ENCODE assay signal across 15 cellular contexts in genomic region chr3:72413228-72413627, GRCh38. TPM values are rescaled to one million over a fixed set of nuclear protein-coding genes. Genes with fewer than 3 reads are reported as not detected.
DNase-seq lines count a peak whose midpoint lies in the region; TF ChIP-seq lines count a peak whose summit lies in the region.
"Had no signal": no experiment of that assay in that cellular context is flagged by ENCODE, and none has a peak within 500 bp of the region (broad histone marks: within the 10 kb centered on the region; RNA-seq: fewer than 3 reads in every experiment).

No MANE protein-coding gene starts in this region.

- no peaks in the 10 kb centered on the region for H3K9me3 Mint-ChIP-seq in T-helper 2 cell treated with Interferon-gamma antibody and Interleukin-4, amounts not matched to agents 5 μg/mL and 100 μg/mL, for 36 hours
- peaks cover 2% of the 10 kb centered on the region for H3K9me3 Mint-ChIP-seq in neural crest cell

- H3K27me3 Mint-ChIP-seq in T-helper 2 cell treated with Interferon-gamma antibody and Interleukin-4, amounts not matched to agents 5 μg/mL and 100 μg/mL, for 36 hours (ENCODE audit: low read depth) = no peaks in the 10 kb centered on the region
- no peaks in the 10 kb centered on the region for H3K27me3 Mint-ChIP-seq in neural crest cell (ENCODE audit: low read depth)
- H3K27me3 Mint-ChIP-seq: CD4-positive, alpha-beta memory T cell had no signal

- H3K27ac Mint-ChIP-seq in T-helper 2 cell treated with Interferon-gamma antibody and Interleukin-4, amounts not matched to agents 5 μg/mL and 100 μg/mL, for 36 hours = no peak overlapping the region
- peak overlapping the region; percentile 10 for H3K27ac Mint-ChIP-seq in neural crest cell (ENCODE audit: unreplicated experiment)

- no peak overlapping the region for H3K4me2 ChIP-seq in GM23248 (ENCODE audit: unreplicated experiment)
- H3K4me2 ChIP-seq in fibroblast of lung (ENCODE audit: extremely low read depth, insufficient read depth, low read length) = no peak overlapping the region

- 0 out of 2 replicates have a peak, but pooled peaks cover 5% of the 10 kb centered on the region for H3F3A ChIP-seq in GM23248 (ENCODE audit: insufficient read depth)

- H3K27ac ChIP-seq in GM23248 (no peak overlapping the region), fibroblast of lung (ENCODE audit: insufficient read depth, low read length) (no peak overlapping the region)
- H3K27ac ChIP-seq: stomach, WERI-Rb-1 had no signal

- no peak overlapping the region for H3K4me3 ChIP-seq in GM23248
- no peak overlapping the region for H3K4me3 ChIP-seq in fibroblast of lung (replicated peaks in 1 of 4; ENCODE audit: control extremely low read depth in 1 of 4, insufficient read depth in 1 of 4, low read depth in 3 of 4, low read length in 4 of 4)
- H3K4me3 ChIP-seq: stomach had no signal

- DNase-seq in GM23248 (peak; percentile 19), fibroblast of lung (ENCODE audit: low read depth in 2 of 2) (peak; percentile 40 to 60), neural crest cell (ENCODE audit: low read depth, low spot score) (no peak), RKO (ENCODE audit: low spot score) (no peak), GOT3 (lab: John Stamatoyannopoulos, UW) (no peak), amniotic stem cell (lab: John Stamatoyannopoulos, UW) (no peak)
- peak; percentile 24 for DNase-seq in T-helper 2 cell treated with Interferon-gamma antibody and Interleukin-4, amounts not matched to agents 5 μg/mL and 100 μg/mL, for 36 hours (ENCODE audit: low spot score)
- DNase-seq: activated gamma-delta T cell; CD4-positive, alpha-beta memory T cell; mesendoderm; NCI-H1105 treated with DMSO at 0.1 percent for 48 hours; NCI-H510A; stimulated activated CD4-positive, alpha-beta T cell treated with anti-CD3 and anti-CD28 coated beads, Interleukin-2, amount 100 ng/mL, for 48 hours; stomach had no signal

- H3K9me3 ChIP-seq in GM23248 (ENCODE audit: low read depth) (no peaks in the 10 kb centered on the region), fibroblast of lung (ENCODE audit: control insufficient read depth, insufficient read depth, low read depth, low read length) (no peaks in the 10 kb centered on the region)
- H3K9me3 ChIP-seq: stomach had no signal

- 70 to 73% methylated on average over 4 of the region's 4 CpGs for WGBS in GM23248 (ENCODE audit: low coverage in 1 of 2, low lambda C conversion rate in 2 of 2, missing lambda C conversion rate in 2 of 2), 2 experiments

- TF ChIP-seq CTCF in fibroblast of lung (conservative IDR thresholded peaks at IDR 0.05 in 1 of 2, IDR thresholded peaks at IDR 0.05 in 1 of 2; ENCODE audit: low read depth in 1 of 2, low read length in 2 of 2) (no peak), neural crest cell (conservative IDR thresholded peaks at IDR 0.05) (no peak)

- H4K20me1 ChIP-seq in GM23248 (ENCODE audit: insufficient read depth) (peaks cover 51% of the 10 kb centered on the region), fibroblast of lung (ENCODE audit: control insufficient read depth, extremely low read depth, insufficient read depth, low read length) (peaks cover 4% of the 10 kb centered on the region)

- H3K36me3 ChIP-seq in GM23248 (ENCODE audit: low read depth) (no peaks in the 10 kb centered on the region), fibroblast of lung (ENCODE audit: control insufficient read depth, insufficient read depth, low read length) (no peaks in the 10 kb centered on the region)
- H3K36me3 ChIP-seq: stomach had no signal

- H3K4me1 ChIP-seq in GM23248 (ENCODE audit: insufficient read depth) (peaks cover 19% of the 10 kb centered on the region), fibroblast of lung (ENCODE audit: control insufficient read depth, extremely low read depth, insufficient read depth, low read length) (peaks cover 2% of the 10 kb centered on the region)

- H3K9ac ChIP-seq in GM23248 (no peak overlapping the region), fibroblast of lung (ENCODE audit: insufficient read depth, low read length) (no peak overlapping the region)

- H3K9me2 ChIP-seq in GM23248 (ENCODE audit: insufficient read depth) = no peaks in the 10 kb centered on the region

- H3K4me3 Mint-ChIP-seq in T-helper 2 cell treated with Interferon-gamma antibody and Interleukin-4, amounts not matched to agents 5 μg/mL and 100 μg/mL, for 36 hours = no peak overlapping the region
- H3K4me3 Mint-ChIP-seq in neural crest cell = no peak overlapping the region

- peaks cover 61% of the 10 kb centered on the region for H3K4me1 Mint-ChIP-seq in T-helper 2 cell treated with Interferon-gamma antibody and Interleukin-4, amounts not matched to agents 5 μg/mL and 100 μg/mL, for 36 hours (ENCODE audit: low read depth)
- peaks cover 40% of the 10 kb centered on the region for H3K4me1 Mint-ChIP-seq in neural crest cell

- peaks cover 100% of the 10 kb centered on the region for H3K79me2 ChIP-seq in GM23248 (ENCODE audit: insufficient read depth)
- peaks cover 60% of the 10 kb centered on the region for H3K79me2 ChIP-seq in fibroblast of lung (ENCODE audit: control insufficient read depth, insufficient read depth, low read length)

- H2AFZ ChIP-seq in GM23248 (no peak overlapping the region), fibroblast of lung (ENCODE audit: low read length) (no peak overlapping the region)

- H3K36me3 Mint-ChIP-seq in T-helper 2 cell treated with Interferon-gamma antibody and Interleukin-4, amounts not matched to agents 5 μg/mL and 100 μg/mL, for 36 hours (ENCODE audit: low read depth) = no peaks in the 10 kb centered on the region
- H3K36me3 Mint-ChIP-seq in neural crest cell (ENCODE audit: low read depth) = no peaks in the 10 kb centered on the region

- in situ Hi-C loops in GM23248 (cut with MboI) = no loop called here

- no peaks in the 10 kb centered on the region for H3K27me3 ChIP-seq in GM23248 (replicated peaks; ENCODE audit: insufficient read depth)
- H3K27me3 ChIP-seq in fibroblast of lung (ENCODE audit: control insufficient read depth, insufficient read depth, low read length) = no peaks in the 10 kb centered on the region
- H3K27me3 ChIP-seq: stomach had no signal

RNA-seq across cellular contexts. Expression of gene RYBP, which starts 33.2 kb away (rescaled TPM):
- 8.5 and 11.9 TPM in 2 replicates for total RNA-seq in GM23248 (2014; rRNA removed; shearing (Covaris generic))
- polyA plus RNA-seq in GM23248 (2016; fragmentation: Nextera tagmentation; extraction: Ambion mirVana) = 2.8 and 3.3 TPM in 2 replicates
- 10.3 and 15.5 TPM in 2 replicates for total RNA-seq in fibroblast of lung
- 9.9 and 12.4 TPM in 2 replicates for polyA plus RNA-seq in fibroblast of lung
- 8.2 and 10.5 TPM in 2 replicates for polyA plus RNA-seq in fibroblast of lung (2012)
- polyA minus RNA-seq in fibroblast of lung (ENCODE audit: low replicate concordance) = 2.4 and 3.5 TPM in 2 replicates
- 12.6 and 13.3 TPM in 2 replicates for total RNA-seq in neural crest cell

Comparison
In these comparisons a context has a peak if more than half of its experiments do, and no peak if none do; other contexts are left out.
1. DNase-seq: peak in GM23248 (single experiment), T-helper 2 cell treated with Interferon-gamma antibody and Interleukin-4, amounts not matched to agents 5 μg/mL and 100 μg/mL, for 36 hours (single experiment) and fibroblast of lung (2 of 2); none in neural crest cell (single experiment), RKO (single experiment), GOT3 (single experiment) and amniotic stem cell (single experiment).